1 cellular context compared by ENCODE assay signal in the genomic region with DNA sequence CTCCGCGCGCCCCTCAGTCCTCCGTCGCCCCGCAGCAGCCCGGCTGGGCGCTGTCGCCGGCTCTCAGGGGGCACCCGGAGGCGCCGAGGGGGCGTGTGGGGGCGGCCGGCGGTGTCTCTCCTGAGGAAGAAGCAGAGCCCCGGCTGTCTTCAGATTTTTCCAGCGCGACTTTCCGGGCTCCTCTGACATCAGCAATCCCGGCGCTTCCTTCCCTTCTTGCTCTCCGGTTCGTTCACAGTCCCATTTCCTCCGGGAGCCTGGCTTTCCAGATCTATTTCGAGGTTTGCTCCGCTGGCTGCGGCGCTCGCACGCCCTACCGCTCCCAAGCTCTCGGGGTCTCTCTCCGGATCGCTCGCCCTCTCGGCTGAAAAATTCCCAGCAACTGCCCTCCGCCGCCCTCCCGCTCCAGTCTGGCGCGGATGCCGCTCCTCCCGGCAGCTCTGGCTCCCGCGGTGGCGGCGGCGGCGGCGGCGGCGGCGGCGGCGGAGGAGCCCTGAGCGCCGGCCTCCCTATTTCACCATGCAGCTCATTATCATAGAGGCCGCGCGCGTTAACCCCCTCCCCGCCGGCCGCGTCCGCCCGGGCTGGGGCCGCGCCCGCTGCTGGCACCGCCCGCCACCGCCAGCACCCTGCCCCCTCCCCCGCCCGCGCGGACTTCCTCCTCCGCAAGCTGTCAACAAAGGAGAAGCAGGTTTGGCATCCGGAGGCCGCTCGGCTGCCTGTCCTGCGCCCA.
TF ChIP-seq lines count a peak whose summit lies in the region.

A gene with protein sequence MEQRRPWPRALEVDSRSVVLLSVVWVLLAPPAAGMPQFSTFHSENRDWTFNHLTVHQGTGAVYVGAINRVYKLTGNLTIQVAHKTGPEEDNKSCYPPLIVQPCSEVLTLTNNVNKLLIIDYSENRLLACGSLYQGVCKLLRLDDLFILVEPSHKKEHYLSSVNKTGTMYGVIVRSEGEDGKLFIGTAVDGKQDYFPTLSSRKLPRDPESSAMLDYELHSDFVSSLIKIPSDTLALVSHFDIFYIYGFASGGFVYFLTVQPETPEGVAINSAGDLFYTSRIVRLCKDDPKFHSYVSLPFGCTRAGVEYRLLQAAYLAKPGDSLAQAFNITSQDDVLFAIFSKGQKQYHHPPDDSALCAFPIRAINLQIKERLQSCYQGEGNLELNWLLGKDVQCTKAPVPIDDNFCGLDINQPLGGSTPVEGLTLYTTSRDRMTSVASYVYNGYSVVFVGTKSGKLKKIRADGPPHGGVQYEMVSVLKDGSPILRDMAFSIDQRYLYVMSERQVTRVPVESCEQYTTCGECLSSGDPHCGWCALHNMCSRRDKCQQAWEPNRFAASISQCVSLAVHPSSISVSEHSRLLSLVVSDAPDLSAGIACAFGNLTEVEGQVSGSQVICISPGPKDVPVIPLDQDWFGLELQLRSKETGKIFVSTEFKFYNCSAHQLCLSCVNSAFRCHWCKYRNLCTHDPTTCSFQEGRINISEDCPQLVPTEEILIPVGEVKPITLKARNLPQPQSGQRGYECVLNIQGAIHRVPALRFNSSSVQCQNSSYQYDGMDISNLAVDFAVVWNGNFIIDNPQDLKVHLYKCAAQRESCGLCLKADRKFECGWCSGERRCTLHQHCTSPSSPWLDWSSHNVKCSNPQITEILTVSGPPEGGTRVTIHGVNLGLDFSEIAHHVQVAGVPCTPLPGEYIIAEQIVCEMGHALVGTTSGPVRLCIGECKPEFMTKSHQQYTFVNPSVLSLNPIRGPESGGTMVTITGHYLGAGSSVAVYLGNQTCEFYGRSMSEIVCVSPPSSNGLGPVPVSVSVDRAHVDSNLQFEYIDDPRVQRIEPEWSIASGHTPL (N-terminal part only) (minus strand): TSS at position 534 of the 733 bp plus-strand sequence. CDS start 26,462 bp downstream, outside the sequence.

TF ChIP-seq in HEK293, 187 proteins besides CTCF, POLR2A, EP300 and RAD21 (continued from another document and continues in another):
- TF ChIP-seq ZNF23 (tag by site-specific recombination; IDR thresholded peaks at IDR 0.05; ENCODE audit: borderline replicate concordance) (no peak), ZNF610 (tag by site-specific recombination; IDR thresholded peaks at IDR 0.05; ENCODE audit: borderline replicate concordance) (peak; percentile 92; the same call in 1 of the 2 replicates), KLF8 (tag by site-specific recombination; IDR thresholded peaks at IDR 0.05) (no peak), ZSCAN30 (tag by site-specific recombination; IDR thresholded peaks at IDR 0.05) (peak; percentile 54; the same call in 1 of the 2 replicates), ZNF423 (tag by site-specific recombination; IDR thresholded peaks at IDR 0.05) (no peak), ZNF175 (tag by site-specific recombination; IDR thresholded peaks at IDR 0.05) (no peak), EGR2 (tag by site-specific recombination; IDR thresholded peaks at IDR 0.05; ENCODE audit: low read depth) (peak; percentile 64), ZNF530 (tag by site-specific recombination; IDR thresholded peaks at IDR 0.05; ENCODE audit: low read depth) (no peak), FEZF1 (tag by site-specific recombination; IDR thresholded peaks at IDR 0.05) (no peak), ZNF404 (tag by site-specific recombination; IDR thresholded peaks at IDR 0.05) (no peak), ZNF114 (tag by site-specific recombination; IDR thresholded peaks at IDR 0.05) (no peak), ZNF341 (tag by site-specific recombination; IDR thresholded peaks at IDR 0.05; ENCODE audit: low read depth) (peak; percentile 38; the same call in 1 of the 2 replicates), KLF16 (tag by site-specific recombination; IDR thresholded peaks at IDR 0.05) (no peak), MYNN (tag by site-specific recombination; IDR thresholded peaks at IDR 0.05; ENCODE audit: borderline replicate concordance) (no peak), ZNF16 (tag by site-specific recombination; IDR thresholded peaks at IDR 0.05; ENCODE audit: low read depth) (no peak), ZNF37A (tag by site-specific recombination; IDR thresholded peaks at IDR 0.05) (no peak), SCRT2 (tag by site-specific recombination; IDR thresholded peaks at IDR 0.05) (no peak), OSR2 (tag by site-specific recombination; IDR thresholded peaks at IDR 0.05) (peak; percentile 48), KLF10 (tag by site-specific recombination; IDR thresholded peaks at IDR 0.05) (peak; percentile 29; the same call in 1 of the 2 replicates), ZNF335 (tag by site-specific recombination; conservative IDR thresholded peaks at IDR 0.05) (peak; percentile 81), ZNF561 (tag by site-specific recombination; IDR thresholded peaks at IDR 0.05; ENCODE audit: borderline replicate concordance) (peak; percentile 25; the same call in 1 of the 2 replicates), ZNF596 (tag by site-specific recombination; IDR thresholded peaks at IDR 0.05) (0 out of 2 replicates have a peak, but pooled peaks have one; percentile 34), ZBTB17 (tag by site-specific recombination; IDR thresholded peaks at IDR 0.05) (peak; percentile 64; the same call in 1 of the 2 replicates), IKZF3 (tag by site-specific recombination; IDR thresholded peaks at IDR 0.05) (peak; percentile 59), ZNF416 (tag by site-specific recombination; IDR thresholded peaks at IDR 0.05) (no peak), ZNF426 (tag by site-specific recombination; IDR thresholded peaks at IDR 0.05) (no peak), ZNF248 (tag by site-specific recombination; IDR thresholded peaks at IDR 0.05) (no peak), SALL2 (tag by site-specific recombination; IDR thresholded peaks at IDR 0.05; ENCODE audit: borderline replicate concordance) (no peak), ZFHX2 (tag by site-specific recombination; conservative IDR thresholded peaks at IDR 0.05) (peak; percentile 60)
- TF ChIP-seq, protein P1, sequence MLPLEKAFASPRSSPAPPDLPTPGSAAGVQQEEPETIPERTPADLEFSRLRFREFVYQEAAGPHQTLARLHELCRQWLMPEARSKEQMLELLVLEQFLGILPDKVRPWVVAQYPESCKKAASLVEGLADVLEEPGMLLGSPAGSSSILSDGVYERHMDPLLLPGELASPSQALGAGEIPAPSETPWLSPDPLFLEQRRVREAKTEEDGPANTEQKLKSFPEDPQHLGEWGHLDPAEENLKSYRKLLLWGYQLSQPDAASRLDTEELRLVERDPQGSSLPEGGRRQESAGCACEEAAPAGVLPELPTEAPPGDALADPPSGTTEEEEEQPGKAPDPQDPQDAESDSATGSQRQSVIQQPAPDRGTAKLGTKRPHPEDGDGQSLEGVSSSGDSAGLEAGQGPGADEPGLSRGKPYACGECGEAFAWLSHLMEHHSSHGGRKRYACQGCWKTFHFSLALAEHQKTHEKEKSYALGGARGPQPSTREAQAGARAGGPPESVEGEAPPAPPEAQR (tag by site-specific recombination; IDR thresholded peaks at IDR 0.05), result no peak
- TF ChIP-seq, protein P2, sequence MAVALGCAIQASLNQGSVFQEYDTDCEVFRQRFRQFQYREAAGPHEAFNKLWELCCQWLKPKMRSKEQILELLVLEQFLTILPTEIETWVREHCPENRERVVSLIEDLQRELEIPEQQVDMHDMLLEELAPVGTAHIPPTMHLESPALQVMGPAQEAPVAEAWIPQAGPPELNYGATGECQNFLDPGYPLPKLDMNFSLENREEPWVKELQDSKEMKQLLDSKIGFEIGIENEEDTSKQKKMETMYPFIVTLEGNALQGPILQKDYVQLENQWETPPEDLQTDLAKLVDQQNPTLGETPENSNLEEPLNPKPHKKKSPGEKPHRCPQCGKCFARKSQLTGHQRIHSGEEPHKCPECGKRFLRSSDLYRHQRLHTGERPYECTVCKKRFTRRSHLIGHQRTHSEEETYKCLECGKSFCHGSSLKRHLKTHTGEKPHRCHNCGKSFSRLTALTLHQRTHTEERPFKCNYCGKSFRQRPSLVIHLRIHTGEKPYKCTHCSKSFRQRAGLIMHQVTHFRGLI (tag by site-specific recombination; IDR thresholded peaks at IDR 0.05), result 0 out of 2 replicates have a peak, but pooled peaks have one; percentile 51
- TF ChIP-seq, protein P3, sequence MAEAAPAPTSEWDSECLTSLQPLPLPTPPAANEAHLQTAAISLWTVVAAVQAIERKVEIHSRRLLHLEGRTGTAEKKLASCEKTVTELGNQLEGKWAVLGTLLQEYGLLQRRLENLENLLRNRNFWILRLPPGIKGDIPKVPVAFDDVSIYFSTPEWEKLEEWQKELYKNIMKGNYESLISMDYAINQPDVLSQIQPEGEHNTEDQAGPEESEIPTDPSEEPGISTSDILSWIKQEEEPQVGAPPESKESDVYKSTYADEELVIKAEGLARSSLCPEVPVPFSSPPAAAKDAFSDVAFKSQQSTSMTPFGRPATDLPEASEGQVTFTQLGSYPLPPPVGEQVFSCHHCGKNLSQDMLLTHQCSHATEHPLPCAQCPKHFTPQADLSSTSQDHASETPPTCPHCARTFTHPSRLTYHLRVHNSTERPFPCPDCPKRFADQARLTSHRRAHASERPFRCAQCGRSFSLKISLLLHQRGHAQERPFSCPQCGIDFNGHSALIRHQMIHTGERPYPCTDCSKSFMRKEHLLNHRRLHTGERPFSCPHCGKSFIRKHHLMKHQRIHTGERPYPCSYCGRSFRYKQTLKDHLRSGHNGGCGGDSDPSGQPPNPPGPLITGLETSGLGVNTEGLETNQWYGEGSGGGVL (tag by site-specific recombination; IDR thresholded peaks at IDR 0.05), result no peak
- TF ChIP-seq, protein P4, sequence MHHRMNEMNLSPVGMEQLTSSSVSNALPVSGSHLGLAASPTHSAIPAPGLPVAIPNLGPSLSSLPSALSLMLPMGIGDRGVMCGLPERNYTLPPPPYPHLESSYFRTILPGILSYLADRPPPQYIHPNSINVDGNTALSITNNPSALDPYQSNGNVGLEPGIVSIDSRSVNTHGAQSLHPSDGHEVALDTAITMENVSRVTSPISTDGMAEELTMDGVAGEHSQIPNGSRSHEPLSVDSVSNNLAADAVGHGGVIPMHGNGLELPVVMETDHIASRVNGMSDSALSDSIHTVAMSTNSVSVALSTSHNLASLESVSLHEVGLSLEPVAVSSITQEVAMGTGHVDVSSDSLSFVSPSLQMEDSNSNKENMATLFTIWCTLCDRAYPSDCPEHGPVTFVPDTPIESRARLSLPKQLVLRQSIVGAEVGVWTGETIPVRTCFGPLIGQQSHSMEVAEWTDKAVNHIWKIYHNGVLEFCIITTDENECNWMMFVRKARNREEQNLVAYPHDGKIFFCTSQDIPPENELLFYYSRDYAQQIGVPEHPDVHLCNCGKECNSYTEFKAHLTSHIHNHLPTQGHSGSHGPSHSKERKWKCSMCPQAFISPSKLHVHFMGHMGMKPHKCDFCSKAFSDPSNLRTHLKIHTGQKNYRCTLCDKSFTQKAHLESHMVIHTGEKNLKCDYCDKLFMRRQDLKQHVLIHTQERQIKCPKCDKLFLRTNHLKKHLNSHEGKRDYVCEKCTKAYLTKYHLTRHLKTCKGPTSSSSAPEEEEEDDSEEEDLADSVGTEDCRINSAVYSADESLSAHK (tag by site-specific recombination; IDR thresholded peaks at IDR 0.05), result no peak
- TF ChIP-seq, protein P5, sequence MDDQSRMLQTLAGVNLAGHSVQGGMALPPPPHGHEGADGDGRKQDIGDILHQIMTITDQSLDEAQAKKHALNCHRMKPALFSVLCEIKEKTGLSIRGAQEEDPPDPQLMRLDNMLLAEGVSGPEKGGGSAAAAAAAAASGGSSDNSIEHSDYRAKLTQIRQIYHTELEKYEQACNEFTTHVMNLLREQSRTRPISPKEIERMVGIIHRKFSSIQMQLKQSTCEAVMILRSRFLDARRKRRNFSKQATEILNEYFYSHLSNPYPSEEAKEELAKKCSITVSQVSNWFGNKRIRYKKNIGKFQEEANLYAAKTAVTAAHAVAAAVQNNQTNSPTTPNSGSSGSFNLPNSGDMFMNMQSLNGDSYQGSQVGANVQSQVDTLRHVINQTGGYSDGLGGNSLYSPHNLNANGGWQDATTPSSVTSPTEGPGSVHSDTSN (CRISPR knock-in tag; IDR thresholded peaks at IDR 0.05), result 0 out of 2 replicates have a peak, but pooled peaks have one; percentile 35
- TF ChIP-seq, protein P6, sequence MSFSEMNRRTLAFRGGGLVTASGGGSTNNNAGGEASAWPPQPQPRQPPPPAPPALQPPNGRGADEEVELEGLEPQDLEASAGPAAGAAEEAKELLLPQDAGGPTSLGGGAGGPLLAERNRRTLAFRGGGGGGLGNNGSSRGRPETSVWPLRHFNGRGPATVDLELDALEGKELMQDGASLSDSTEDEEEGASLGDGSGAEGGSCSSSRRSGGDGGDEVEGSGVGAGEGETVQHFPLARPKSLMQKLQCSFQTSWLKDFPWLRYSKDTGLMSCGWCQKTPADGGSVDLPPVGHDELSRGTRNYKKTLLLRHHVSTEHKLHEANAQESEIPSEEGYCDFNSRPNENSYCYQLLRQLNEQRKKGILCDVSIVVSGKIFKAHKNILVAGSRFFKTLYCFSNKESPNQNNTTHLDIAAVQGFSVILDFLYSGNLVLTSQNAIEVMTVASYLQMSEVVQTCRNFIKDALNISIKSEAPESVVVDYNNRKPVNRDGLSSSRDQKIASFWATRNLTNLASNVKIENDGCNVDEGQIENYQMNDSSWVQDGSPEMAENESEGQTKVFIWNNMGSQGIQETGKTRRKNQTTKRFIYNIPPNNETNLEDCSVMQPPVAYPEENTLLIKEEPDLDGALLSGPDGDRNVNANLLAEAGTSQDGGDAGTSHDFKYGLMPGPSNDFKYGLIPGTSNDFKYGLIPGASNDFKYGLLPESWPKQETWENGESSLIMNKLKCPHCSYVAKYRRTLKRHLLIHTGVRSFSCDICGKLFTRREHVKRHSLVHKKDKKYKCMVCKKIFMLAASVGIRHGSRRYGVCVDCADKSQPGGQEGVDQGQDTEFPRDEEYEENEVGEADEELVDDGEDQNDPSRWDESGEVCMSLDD (tag by site-specific recombination; IDR thresholded peaks at IDR 0.05), result peak; percentile 36; the same call in 1 of the 2 replicates
- TF ChIP-seq, protein P7, sequence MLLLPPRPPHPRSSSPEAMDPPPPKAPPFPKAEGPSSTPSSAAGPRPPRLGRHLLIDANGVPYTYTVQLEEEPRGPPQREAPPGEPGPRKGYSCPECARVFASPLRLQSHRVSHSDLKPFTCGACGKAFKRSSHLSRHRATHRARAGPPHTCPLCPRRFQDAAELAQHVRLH (tag by site-specific recombination; IDR thresholded peaks at IDR 0.05), result no peak
- TF ChIP-seq, protein P8, sequence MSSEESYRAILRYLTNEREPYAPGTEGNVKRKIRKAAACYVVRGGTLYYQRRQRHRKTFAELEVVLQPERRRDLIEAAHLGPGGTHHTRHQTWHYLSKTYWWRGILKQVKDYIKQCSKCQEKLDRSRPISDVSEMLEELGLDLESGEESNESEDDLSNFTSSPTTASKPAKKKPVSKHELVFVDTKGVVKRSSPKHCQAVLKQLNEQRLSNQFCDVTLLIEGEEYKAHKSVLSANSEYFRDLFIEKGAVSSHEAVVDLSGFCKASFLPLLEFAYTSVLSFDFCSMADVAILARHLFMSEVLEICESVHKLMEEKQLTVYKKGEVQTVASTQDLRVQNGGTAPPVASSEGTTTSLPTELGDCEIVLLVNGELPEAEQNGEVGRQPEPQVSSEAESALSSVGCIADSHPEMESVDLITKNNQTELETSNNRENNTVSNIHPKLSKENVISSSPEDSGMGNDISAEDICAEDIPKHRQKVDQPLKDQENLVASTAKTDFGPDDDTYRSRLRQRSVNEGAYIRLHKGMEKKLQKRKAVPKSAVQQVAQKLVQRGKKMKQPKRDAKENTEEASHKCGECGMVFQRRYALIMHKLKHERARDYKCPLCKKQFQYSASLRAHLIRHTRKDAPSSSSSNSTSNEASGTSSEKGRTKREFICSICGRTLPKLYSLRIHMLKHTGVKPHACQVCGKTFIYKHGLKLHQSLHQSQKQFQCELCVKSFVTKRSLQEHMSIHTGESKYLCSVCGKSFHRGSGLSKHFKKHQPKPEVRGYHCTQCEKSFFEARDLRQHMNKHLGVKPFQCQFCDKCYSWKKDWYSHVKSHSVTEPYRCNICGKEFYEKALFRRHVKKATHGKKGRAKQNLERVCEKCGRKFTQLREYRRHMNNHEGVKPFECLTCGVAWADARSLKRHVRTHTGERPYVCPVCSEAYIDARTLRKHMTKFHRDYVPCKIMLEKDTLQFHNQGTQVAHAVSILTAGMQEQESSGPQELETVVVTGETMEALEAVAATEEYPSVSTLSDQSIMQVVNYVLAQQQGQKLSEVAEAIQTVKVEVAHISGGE (tag by site-specific recombination; conservative IDR thresholded peaks at IDR 0.05; ENCODE audit: low read depth), result 0 out of 2 replicates have a peak, but pooled peaks have one; percentile 33
